In genomic region chr2:112646791-112647720, GRCh38 we compare ENCODE assay signal across 8 cellular contexts. TPM values are rescaled to one million over a fixed set of nuclear protein-coding genes. Genes with fewer than 3 reads are reported as not detected.
DNase-seq lines count a peak whose midpoint lies in the region; ATAC-seq, FAIRE-seq and TF ChIP-seq lines count a peak whose summit lies in the region.

No MANE protein-coding gene starts in this region.

- POLR2A ChIA-PET in A549 (lab: Yijun Ruan, JAX), result interaction anchor here (0.6 to 5.5 kb wide), 6 partner anchors 9 to 61 kb away, joined by 4 to 68 read pairs (median 17); no protein-coding TSS in a partner anchor

- H3K27ac Mint-ChIP-seq in progenitor cell of endocrine pancreas, result peak overlapping the region; percentile 76

- ATAC-seq in A549, result no peak
- no peak for ATAC-seq in HG02938 (IDR thresholded peaks at IDR 0.05; ENCODE audit: unreplicated experiment)

- H3K36me3 ChIP-seq in esophagus muscularis mucosa, result peaks cover 2 to 47% (median 31%) of the 10 kb centered on the region in 4 donors

- H3K9me3 Mint-ChIP-seq in progenitor cell of endocrine pancreas (ENCODE audit: low read depth), result no peaks in the 10 kb centered on the region

- peaks cover 40% of the 10 kb centered on the region for H3K4me1 ChIP-seq in A549
- peaks cover 39 to 52% (median 47%) of the 10 kb centered on the region in 4 donors for H3K4me1 ChIP-seq in esophagus muscularis mucosa

- TF ChIP-seq RAD21 in A549 (conservative IDR thresholded peaks at IDR 0.05 in 1 of 2, IDR thresholded peaks at IDR 0.05 in 1 of 2), result no peak

- H3K4me2 ChIP-seq in A549, result peak overlapping the region; percentile 77

- in situ Hi-C loops in SK-MEL-5 (cut with HindIII; ENCODE audit: low pct_unique_long_range_greater_than_20kb, low sequenced_read_pairs), result no loop called here

- TF ChIP-seq CTCF in A549 (IDR thresholded peaks at IDR 0.05) (no peak), esophagus muscularis mucosa (IDR thresholded peaks at IDR 0.05) (no peak), progenitor cell of endocrine pancreas (IDR thresholded peaks at IDR 0.05; ENCODE audit: unreplicated experiment) (no peak)

- H3K27me3 ChIP-seq in esophagus muscularis mucosa, result no peaks in the 10 kb centered on the region

- H3K4me1 Mint-ChIP-seq in progenitor cell of endocrine pancreas (ENCODE audit: low read depth), result peaks cover 13% of the 10 kb centered on the region

- peaks cover 23% of the 10 kb centered on the region for H3K36me3 Mint-ChIP-seq in progenitor cell of endocrine pancreas (ENCODE audit: insufficient read depth)

- intact Hi-C loops in esophagus muscularis mucosa (cut with DNase I), result loop anchor here (2.0 to 5.0 kb wide), 2 partner anchors 45 to 62 kb away; partner anchors contain the start of gene CHCHD5

- CTCF ChIA-PET in A549 (lab: Yijun Ruan, JAX), result interaction anchor here (0.9 to 10.3 kb wide), 9 partner anchors 8 to 79 kb away, joined by 3 to 202 read pairs (median 10); partner anchors contain the start of gene CHCHD5

- WGBS in A549 (ENCODE audit: missing lambda C conversion rate), result 18% methylated on average over 21 of the region's 21 CpGs
- WGBS in esophagus muscularis mucosa, result 51% methylated on average over 21 of the region's 21 CpGs

- FAIRE-seq in A549 (lab: Jason Lieb, UNC) (no peak), GM12892 (lab: Jason Lieb, UNC) (peak; percentile 65)

- TF ChIP-seq EP300 in A549 (IDR thresholded peaks at IDR 0.05) (no peak), esophagus muscularis mucosa (IDR thresholded peaks at IDR 0.05) (no peak)

- peak overlapping the region; percentile 98 to 99 for H3K27ac ChIP-seq in A549
- peak overlapping the region; percentile 98 to 100 (median 99) for H3K27ac ChIP-seq in esophagus muscularis mucosa (replicated peaks in 1 of 4)

- peak in 1 of 2 experiments; percentile 32 for DNase-seq in A549 (ENCODE audit: low read depth in 1 of 2, low spot score in 1 of 2)
- DNase-seq in GM12892 (ENCODE audit: insufficient read length), result no peak
- DNase-seq in SK-MEL-5 (ENCODE audit: low read depth, low spot score), result peak; percentile 28
- DNase-seq in esophagus muscularis mucosa (ENCODE audit: extremely low spot score), result no peak
- no peak for DNase-seq in progenitor cell of endocrine pancreas (ENCODE audit: low spot score, unreplicated experiment)
- DNase-seq in NCI-H1092 (lab: John Stamatoyannopoulos, UW), result no peak
- DNase-seq in effector CD4-positive, alpha-beta T cell, result no peak

- H3K27me3 Mint-ChIP-seq in progenitor cell of endocrine pancreas, result peaks cover 25% of the 10 kb centered on the region

- H3K4me3 Mint-ChIP-seq in progenitor cell of endocrine pancreas (ENCODE audit: low read depth), result peak overlapping the region; percentile 83

- TF ChIP-seq POLR2A in A549 (IDR thresholded peaks at IDR 0.05; ENCODE audit: low read length) (no peak), GM12892 (IDR thresholded peaks at IDR 0.05; ENCODE audit: low read depth, low read length) (no peak), esophagus muscularis mucosa (IDR thresholded peaks at IDR 0.05; ENCODE audit: low read depth) (no peak)

- no peaks in the 10 kb centered on the region for H3K9me3 ChIP-seq in A549
- H3K9me3 ChIP-seq in esophagus muscularis mucosa, result no peaks in the 10 kb centered on the region

- H3K4me3 ChIP-seq in A549 (peak overlapping the region; percentile 98), esophagus muscularis mucosa (peak overlapping the region; percentile 89 to 97 (median 93))

TF ChIP-seq in A549, 52 proteins besides CTCF, POLR2A, EP300 and RAD21:
- no peak for TF ChIP-seq ESRRA (IDR thresholded peaks at IDR 0.05; ENCODE audit: borderline replicate concordance, low read length)
- no peak for TF ChIP-seq KDM5A (IDR thresholded peaks at IDR 0.05)
- no peak; a peak in 1 of 5 replicates for TF ChIP-seq JUN (IDR thresholded peaks at IDR 0.05)
- TF ChIP-seq RCOR1 (IDR thresholded peaks at IDR 0.05; ENCODE audit: low read depth, low read length), result no peak
- no peak for TF ChIP-seq KDM1A (IDR thresholded peaks at IDR 0.05; ENCODE audit: low read depth)
- TF ChIP-seq PBX3 (IDR thresholded peaks at IDR 0.05), result no peak
- no peak for TF ChIP-seq SREBF2 (IDR thresholded peaks at IDR 0.05)
- no peak for TF ChIP-seq EHF (CRISPR knock-in tag; IDR thresholded peaks at IDR 0.05)
- no peak for TF ChIP-seq MAZ (IDR thresholded peaks at IDR 0.05; ENCODE audit: borderline replicate concordance, low read depth, low read length)
- no peak for TF ChIP-seq CHD4 (IDR thresholded peaks at IDR 0.05; ENCODE audit: borderline replicate concordance)
- TF ChIP-seq HES2 (IDR thresholded peaks at IDR 0.05), result no peak
- TF ChIP-seq RFX5 (IDR thresholded peaks at IDR 0.05), result no peak
- no peak for TF ChIP-seq CEBPB (IDR thresholded peaks at IDR 0.05)
- no peak for TF ChIP-seq BHLHE40 (IDR thresholded peaks at IDR 0.05; ENCODE audit: low read depth, low read length)
- TF ChIP-seq RARB (CRISPR knock-in tag; IDR thresholded peaks at IDR 0.05), result no peak
- TF ChIP-seq, protein P1, sequence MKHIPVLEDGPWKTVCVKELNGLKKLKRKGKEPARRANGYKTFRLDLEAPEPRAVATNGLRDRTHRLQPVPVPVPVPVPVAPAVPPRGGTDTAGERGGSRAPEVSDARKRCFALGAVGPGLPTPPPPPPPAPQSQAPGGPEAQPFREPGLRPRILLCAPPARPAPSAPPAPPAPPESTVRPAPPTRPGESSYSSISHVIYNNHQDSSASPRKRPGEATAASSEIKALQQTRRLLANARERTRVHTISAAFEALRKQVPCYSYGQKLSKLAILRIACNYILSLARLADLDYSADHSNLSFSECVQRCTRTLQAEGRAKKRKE (CRISPR knock-in tag; IDR thresholded peaks at IDR 0.05; ENCODE audit: low read depth), result no peak
- TF ChIP-seq FOSB (CRISPR knock-in tag; IDR thresholded peaks at IDR 0.05), result no peak

RNA-seq across cellular contexts. Expression of gene SLC20A1, which starts 1.3 kb away (rescaled TPM):
- 86.8 and 88.7 TPM in 2 replicates for polyA plus RNA-seq in A549 (2011; rRNA removed)
- 31.9 and 37.7 TPM in 2 replicates for polyA plus RNA-seq in A549 (2012; cell fraction: cytosol; rRNA removed)
- polyA plus RNA-seq in A549 (2012; cell fraction: nucleus; rRNA removed), result 51.1 and 68.2 TPM in 2 replicates
- polyA plus RNA-seq in A549 (2017; fragmentation: RNase III; extraction: RNeasy Plus Mini Kit Qiagen cat#74134 plus additional on column Dnase treatment), result 71.0 to 83.6 TPM (median 74.3 TPM) in 3 replicates
- polyA minus RNA-seq in A549 (2011; rRNA and poly(A)+ RNA removed), result 62.7 and 79.1 TPM in 2 replicates
- polyA plus RNA-seq in GM12892 (2012; ENCODE audit: missing spikeins), result 43.0 TPM
- 29.2 and 32.8 TPM in 2 replicates for total RNA-seq in SK-MEL-5 (2014; rRNA removed; shearing (Covaris generic))
- 58.3 and 73.7 TPM in 2 replicates for polyA plus RNA-seq in SK-MEL-5 (2015; cell fraction: cytosol; rRNA removed)
- polyA plus RNA-seq in SK-MEL-5 (2015; cell fraction: nucleus; rRNA removed), result 122 and 143 TPM in 2 replicates
- total RNA-seq in esophagus muscularis mucosa, result 10 to 100 TPM; 12.0 to 34.1 (median 14.9) TPM
- total RNA-seq in progenitor cell of endocrine pancreas, result 56.0 and 62.0 TPM in 2 replicates
